ENCODE assay signal across 22 cellular contexts in genomic region chr11:122183933-122184332, GRCh38.
"Had no signal": no experiment of that assay in that cellular context is flagged by ENCODE, and none has a peak within 500 bp of the region (broad histone marks: within the 10 kb centered on the region; RNA-seq: fewer than 3 reads in every experiment).

No MANE protein-coding gene starts in this region.

- H3K27ac Mint-ChIP-seq: activated CD8-positive, alpha-beta T cell treated with anti-CD3 and anti-CD28 coated beads for 36 hours; activated naive CD8-positive, alpha-beta T cell treated with anti-CD3 and anti-CD28 coated beads, Interleukin-2, amount 10 ng/mL, durations not matched to agents 7 days and 5 days; brain had no signal

- H3K4me3 Mint-ChIP-seq: activated CD8-positive, alpha-beta T cell treated with anti-CD3 and anti-CD28 coated beads for 36 hours; activated naive CD8-positive, alpha-beta T cell treated with anti-CD3 and anti-CD28 coated beads, Interleukin-2, amount 10 ng/mL, durations not matched to agents 7 days and 5 days; brain; central memory CD8-positive, alpha-beta T cell had no signal

- H3K9me3 Mint-ChIP-seq: activated CD8-positive, alpha-beta T cell treated with anti-CD3 and anti-CD28 coated beads for 36 hours; activated naive CD8-positive, alpha-beta T cell treated with anti-CD3 and anti-CD28 coated beads, Interleukin-2, amount 10 ng/mL, durations not matched to agents 7 days and 5 days had no signal

- H3K4me1 Mint-ChIP-seq: activated naive CD8-positive, alpha-beta T cell treated with anti-CD3 and anti-CD28 coated beads, Interleukin-2, amount 10 ng/mL, durations not matched to agents 7 days and 5 days; central memory CD8-positive, alpha-beta T cell had no signal

- H3K36me3 ChIP-seq: WERI-Rb-1 had no signal

- H3K27ac ChIP-seq: WERI-Rb-1 had no signal

- ATAC-seq: activated CD4-positive, CD25-positive, alpha-beta regulatory T cell treated with anti-CD3 and anti-CD28 coated beads, Interleukin-2, amount 50 U/mL, for 24 hours; activated CD8-positive, alpha-beta T cell treated with anti-CD3 and anti-CD28 coated beads for 36 hours; PC-3 had no signal

- H3K36me3 Mint-ChIP-seq: activated naive CD8-positive, alpha-beta T cell treated with anti-CD3 and anti-CD28 coated beads, Interleukin-2, amount 10 ng/mL, durations not matched to agents 7 days and 5 days had no signal

- DNase-seq: activated CD4-positive, alpha-beta T cell treated with anti-CD3 and anti-CD28 coated beads for 4 hours; activated CD8-positive, alpha-beta memory T cell treated with anti-CD3 and anti-CD28 coated beads, Interleukin-2, amount 50 U/mL, for 4 hours; activated CD8-positive, alpha-beta T cell treated with anti-CD3 and anti-CD28 coated beads for 36 hours; activated naive CD4-positive, alpha-beta T cell treated with anti-CD3 and anti-CD28 coated beads, Interleukin-2, amount 50 U/mL, for 16 hours; activated naive CD8-positive, alpha-beta T cell treated with anti-CD3 and anti-CD28 coated beads, Interleukin-2, amount 10 ng/mL, durations not matched to agents 7 days and 5 days; activated T-cell treated with anti-CD3 and anti-CD28 coated beads, Interleukin-2, amount 50 U/mL, for 1 hour; aorta; Karpas-422; MM.1S; NCI-H1105; NCI-H1436; NCI-H187; NCI-H2081; NCI-H446; NCI-H524; PC-3; SIG-M5; T-helper 1 cell; WERI-Rb-1 had no signal

- H3K27me3 Mint-ChIP-seq: activated naive CD8-positive, alpha-beta T cell treated with anti-CD3 and anti-CD28 coated beads, Interleukin-2, amount 10 ng/mL, durations not matched to agents 7 days and 5 days; brain had no signal
